In genomic region chr5:56099346-56099745, GRCh38 we compare ENCODE assay signal across 14 cellular contexts.
DNase-seq lines count a peak whose midpoint lies in the region; ATAC-seq and TF ChIP-seq lines count a peak whose summit lies in the region.
"Had no signal": no experiment of that assay in that cellular context is flagged by ENCODE, and none has a peak within 500 bp of the region (broad histone marks: within the 10 kb centered on the region; RNA-seq: fewer than 3 reads in every experiment).

No MANE protein-coding gene starts in this region.

- ATAC-seq in upper lobe of left lung (ENCODE audit: low FRiP score in 2 of 2), result no peak
- ATAC-seq: activated CD4-positive, alpha-beta T cell treated with anti-CD3 and anti-CD28 coated beads for 36 hours had no signal

- H3K4me3 Mint-ChIP-seq in activated CD4-positive, alpha-beta memory T cell treated with anti-CD3 and anti-CD28 coated beads for 36 hours, result no peak overlapping the region
- H3K4me3 Mint-ChIP-seq in activated CD4-positive, alpha-beta memory T cell treated with anti-CD3 and anti-CD28 coated beads, Interleukin-2, amount 10 ng/mL, durations not matched to agents 7 days and 5 days, result no peak overlapping the region

- H3K27me3 ChIP-seq in upper lobe of left lung (no peaks in the 10 kb centered on the region), suprapubic skin (no peaks in the 10 kb centered on the region)
- H3K27me3 ChIP-seq: right atrium auricular region had no signal

- H3K4me1 ChIP-seq in upper lobe of left lung (peaks cover 7 to 28% (median 26%) of the 10 kb centered on the region in 4 donors), suprapubic skin (peaks cover 28% of the 10 kb centered on the region)

- H3K27me3 Mint-ChIP-seq in activated CD4-positive, alpha-beta memory T cell treated with anti-CD3 and anti-CD28 coated beads for 36 hours, result no peaks in the 10 kb centered on the region
- peaks cover 8% of the 10 kb centered on the region for H3K27me3 Mint-ChIP-seq in activated CD4-positive, alpha-beta memory T cell treated with anti-CD3 and anti-CD28 coated beads, Interleukin-2, amount 10 ng/mL, durations not matched to agents 7 days and 5 days
- H3K27me3 Mint-ChIP-seq: activated CD4-positive, alpha-beta T cell treated with anti-CD3 and anti-CD28 coated beads for 36 hours had no signal

- TF ChIP-seq POLR2A in upper lobe of left lung (IDR thresholded peaks at IDR 0.05) (no peak), suprapubic skin (IDR thresholded peaks at IDR 0.05) (no peak)

- 46 to 53% methylated on average over 2 of the region's 2 CpGs for WGBS in upper lobe of left lung, 2 donors
- 52% methylated on average over 2 of the region's 2 CpGs for WGBS in suprapubic skin

- intact Hi-C loops in activated CD4-positive, alpha-beta memory T cell treated with anti-CD3 and anti-CD28 coated beads for 36 hours (cut with micrococcal nuclease), result loop anchor here (10.0 kb wide), 1 partner anchor 225 kb away; no protein-coding TSS in a partner anchor

- peaks cover 79% of the 10 kb centered on the region for H3K4me1 Mint-ChIP-seq in activated CD4-positive, alpha-beta memory T cell treated with anti-CD3 and anti-CD28 coated beads for 36 hours (ENCODE audit: low read depth)
- peaks cover 56% of the 10 kb centered on the region for H3K4me1 Mint-ChIP-seq in activated CD4-positive, alpha-beta memory T cell treated with anti-CD3 and anti-CD28 coated beads, Interleukin-2, amount 10 ng/mL, durations not matched to agents 7 days and 5 days

- no peak for DNase-seq in activated CD4-positive, alpha-beta memory T cell treated with anti-CD3 and anti-CD28 coated beads for 36 hours
- no peak for DNase-seq in activated CD4-positive, alpha-beta memory T cell treated with anti-CD3 and anti-CD28 coated beads, Interleukin-2, amount 10 ng/mL, durations not matched to agents 7 days and 5 days
- peak; percentile 35 for DNase-seq in SK-N-MC (ENCODE audit: low read depth, low spot score)
- peak; percentile 94 for DNase-seq in fibroblast of peridontal ligament (ENCODE audit: extremely low read depth)
- peak; percentile 51 for DNase-seq in skeletal muscle cell (ENCODE audit: low read depth)
- DNase-seq in upper lobe of left lung, result no peak
- DNase-seq in suprapubic skin (ENCODE audit: low spot score in 2 of 2), result no peak
- no peak for DNase-seq in stimulated activated naive CD4-positive, alpha-beta T cell (lab: John Stamatoyannopoulos, UW)
- DNase-seq: activated CD4-positive, alpha-beta T cell treated with anti-CD3 and anti-CD28 coated beads for 36 hours; effector CD4-positive, alpha-beta T cell; NCI-H526; SHP77 treated with DMSO at 0.1 percent for 48 hours had no signal

- no peaks in the 10 kb centered on the region for H3K9me3 ChIP-seq in SK-N-MC (ENCODE audit: low read depth, low read length)
- no peaks in the 10 kb centered on the region for H3K9me3 ChIP-seq in upper lobe of left lung
- H3K9me3 ChIP-seq in suprapubic skin, result no peaks in the 10 kb centered on the region
- H3K9me3 ChIP-seq: right atrium auricular region had no signal

- POLR2A ChIA-PET in activated CD4-positive, alpha-beta memory T cell treated with anti-CD3 and anti-CD28 coated beads for 36 hours (lab: Charles Lee), result no interaction called here
- POLR2A ChIA-PET in activated CD4-positive, alpha-beta memory T cell treated with anti-CD3 and anti-CD28 coated beads, Interleukin-2, amount 10 ng/mL, durations not matched to agents 7 days and 5 days (lab: Charles Lee), result interaction anchor here (1.7 kb wide), 1 partner anchor 8 kb away, joined by 7 read pairs; no protein-coding TSS in a partner anchor

- H3K27ac ChIP-seq in SK-N-MC (peak overlapping the region; percentile 51), upper lobe of left lung (peak overlapping the region in 2 of 4 donors; percentile 53 to 71), suprapubic skin (no peak overlapping the region)
- H3K27ac ChIP-seq: HL-60, right atrium auricular region had no signal

- no peaks in the 10 kb centered on the region for H3K36me3 ChIP-seq in SK-N-MC (ENCODE audit: insufficient read depth, low read length)
- H3K36me3 ChIP-seq in upper lobe of left lung, result no peaks in the 10 kb centered on the region
- H3K36me3 ChIP-seq in suprapubic skin, result no peaks in the 10 kb centered on the region
- H3K36me3 ChIP-seq: right atrium auricular region had no signal

- CTCF ChIA-PET in activated CD4-positive, alpha-beta memory T cell treated with anti-CD3 and anti-CD28 coated beads for 36 hours (lab: Charles Lee), result no interaction called here
- CTCF ChIA-PET in activated CD4-positive, alpha-beta memory T cell treated with anti-CD3 and anti-CD28 coated beads, Interleukin-2, amount 10 ng/mL, durations not matched to agents 7 days and 5 days (lab: Charles Lee), result no interaction called here

- H3K9ac ChIP-seq in SK-N-MC (ENCODE audit: insufficient read length), result no peak overlapping the region

- peaks cover 3% of the 10 kb centered on the region for H3K36me3 Mint-ChIP-seq in activated CD4-positive, alpha-beta memory T cell treated with anti-CD3 and anti-CD28 coated beads for 36 hours
- peaks cover 2% of the 10 kb centered on the region for H3K36me3 Mint-ChIP-seq in activated CD4-positive, alpha-beta memory T cell treated with anti-CD3 and anti-CD28 coated beads, Interleukin-2, amount 10 ng/mL, durations not matched to agents 7 days and 5 days (ENCODE audit: low read depth)

- peak overlapping the region; percentile 44 for H3K27ac Mint-ChIP-seq in activated CD4-positive, alpha-beta memory T cell treated with anti-CD3 and anti-CD28 coated beads for 36 hours
- no peak overlapping the region for H3K27ac Mint-ChIP-seq in activated CD4-positive, alpha-beta memory T cell treated with anti-CD3 and anti-CD28 coated beads, Interleukin-2, amount 10 ng/mL, durations not matched to agents 7 days and 5 days

- H3K4me3 ChIP-seq in SK-N-MC, result no peak overlapping the region
- H3K4me3 ChIP-seq in skeletal muscle cell (ENCODE audit: low read depth, low read length), result no peak overlapping the region
- no peak overlapping the region for H3K4me3 ChIP-seq in upper lobe of left lung
- H3K4me3 ChIP-seq in suprapubic skin, result no peak overlapping the region
- H3K4me3 ChIP-seq: right atrium auricular region had no signal

- TF ChIP-seq EP300 in upper lobe of left lung (IDR thresholded peaks at IDR 0.05) (no peak), suprapubic skin (IDR thresholded peaks at IDR 0.05) (no peak)

- TF ChIP-seq CTCF in upper lobe of left lung (IDR thresholded peaks at IDR 0.05) (no peak), suprapubic skin (IDR thresholded peaks at IDR 0.05) (no peak)

- H3K9me3 Mint-ChIP-seq in activated CD4-positive, alpha-beta memory T cell treated with anti-CD3 and anti-CD28 coated beads for 36 hours, result no peaks in the 10 kb centered on the region
- H3K9me3 Mint-ChIP-seq in activated CD4-positive, alpha-beta memory T cell treated with anti-CD3 and anti-CD28 coated beads, Interleukin-2, amount 10 ng/mL, durations not matched to agents 7 days and 5 days, result no peaks in the 10 kb centered on the region

Comparison
In these comparisons a context has a peak if more than half of its experiments do, and no peak if none do; other contexts are left out.
1. DNase-seq: peak in SK-N-MC (single experiment), fibroblast of peridontal ligament (single experiment) and skeletal muscle cell (single experiment); none in activated CD4-positive, alpha-beta memory T cell treated with anti-CD3 and anti-CD28 coated beads for 36 hours (single experiment), activated CD4-positive, alpha-beta memory T cell treated with anti-CD3 and anti-CD28 coated beads, Interleukin-2, amount 10 ng/mL, durations not matched to agents 7 days and 5 days (single experiment), upper lobe of left lung (0 of 2), suprapubic skin (0 of 2) and stimulated activated naive CD4-positive, alpha-beta T cell (0 of 6).